Comparison of ENCODE assay signal across 8 cellular contexts in the genomic region with DNA sequence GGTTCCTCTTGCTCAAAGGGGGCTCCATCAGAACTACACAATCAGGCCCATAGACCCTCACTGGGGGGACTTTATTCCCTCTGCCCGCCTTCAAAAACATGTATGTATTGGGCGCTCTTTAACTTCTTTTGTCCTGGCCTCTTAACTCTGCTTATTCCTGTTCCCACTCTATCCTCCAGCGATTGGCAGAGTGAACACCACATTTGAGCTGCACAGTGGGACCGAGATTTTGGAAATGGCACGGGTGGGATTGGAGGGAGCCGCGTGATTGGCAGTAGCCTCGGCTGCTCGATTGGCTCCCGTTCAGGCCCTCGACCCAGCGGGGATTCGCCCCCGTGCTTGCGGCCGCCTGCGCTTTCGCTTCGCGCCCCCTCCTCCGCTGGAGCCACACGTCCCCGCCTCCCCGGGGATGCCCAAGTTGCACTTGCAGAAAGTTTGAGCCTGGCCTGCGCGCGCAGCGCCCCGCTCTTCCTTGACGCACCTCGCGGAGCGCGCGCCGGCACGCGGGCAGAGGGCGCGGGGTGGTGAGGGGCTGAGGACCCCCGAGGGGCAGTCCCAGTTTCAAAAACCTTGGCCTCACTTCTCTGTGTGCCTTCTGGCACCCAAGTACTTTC. TPM values are rescaled to one million over a fixed set of nuclear protein-coding genes. Genes with fewer than 3 reads are reported as not detected.
DNase-seq lines count a peak whose midpoint lies in the region; ATAC-seq and TF ChIP-seq lines count a peak whose summit lies in the region.

TSS of gene ZIC5 (minus strand) at position 192 of the 614 bp plus-strand sequence. CDS start at position 28, 164 bp downstream.

- H3K4me3 Mint-ChIP-seq in neural crest cell, result peak within 1 kb of the TSS; percentile 89

- H3K27me3 ChIP-seq in brain microvascular endothelial cell (replicated peaks), result peaks cover 16% of the 10 kb centered on the region

- H3K36me3 ChIP-seq in brain microvascular endothelial cell (replicated peaks), result no peaks in the 10 kb centered on the region

- H3K27ac Mint-ChIP-seq in neural crest cell (ENCODE audit: unreplicated experiment), result no peak within 1 kb of the TSS

- in situ Hi-C loops in brain microvascular endothelial cell (cut with HindIII; ENCODE audit: low pct_ligation_motif_present, low sequenced_read_pairs), result no loop called here

- H3K4me3 ChIP-seq in NB4 (ENCODE audit: low read depth, low read length), result peak within 1 kb of the TSS; percentile 38
- peak within 1 kb of the TSS; percentile 34 for H3K4me3 ChIP-seq in brain microvascular endothelial cell (ENCODE audit: low read depth, low read length)

- H3K9me3 Mint-ChIP-seq in neural crest cell, result peaks cover 3% of the 10 kb centered on the region

- TF ChIP-seq CTCF in NB4 (IDR thresholded peaks at IDR 0.05; ENCODE audit: low read depth, low read length) (no peak), brain microvascular endothelial cell (IDR thresholded peaks at IDR 0.05; ENCODE audit: low read depth, low read length, missing control alignments) (no peak), neural crest cell (conservative IDR thresholded peaks at IDR 0.05) (no peak)

- DNase-seq in DMS79 treated with DMSO at 0.1 percent for 48 hours (lab: John Stamatoyannopoulos, UW), result peak; percentile 96
- no peak for DNase-seq in NB4 (ENCODE audit: low read depth)
- DNase-seq in brain microvascular endothelial cell, result no peak
- peak; percentile 61 for DNase-seq in neural crest cell (ENCODE audit: low read depth, low spot score)
- no peak for DNase-seq in RKO (ENCODE audit: low spot score)
- DNase-seq in stimulated activated CD4-positive, alpha-beta T cell treated with anti-CD3 and anti-CD28 coated beads, Interleukin-1b, Interleukin-23, amount 100 ng/mL, for 48 hours, result no peak

- no peak for TF ChIP-seq POLR2A in NB4 (IDR thresholded peaks at IDR 0.05; ENCODE audit: extremely low read depth, insufficient read length)

- no peak within 1 kb of the TSS for H3K27ac ChIP-seq in brain microvascular endothelial cell

- ATAC-seq in GM19395 (IDR thresholded peaks at IDR 0.05; ENCODE audit: unreplicated experiment) (no peak), GM19452 (IDR thresholded peaks at IDR 0.05; ENCODE audit: unreplicated experiment) (no peak)

- peaks cover 83% of the 10 kb centered on the region for H3K27me3 Mint-ChIP-seq in neural crest cell (ENCODE audit: low read depth)

- peaks cover 25% of the 10 kb centered on the region for H3K4me1 Mint-ChIP-seq in neural crest cell

- peaks cover 8% of the 10 kb centered on the region for H3K36me3 Mint-ChIP-seq in neural crest cell (ENCODE audit: low read depth)

RNA-seq across cellular contexts. Expression of gene ZIC5, which starts in this region (rescaled TPM):
- 6.3 and 6.7 TPM in 2 replicates for total RNA-seq in neural crest cell

Comparison
In these comparisons a context has a peak if more than half of its experiments do, and no peak if none do; other contexts are left out.
1. DNase-seq: peak in DMS79 treated with DMSO at 0.1 percent for 48 hours (single experiment) and neural crest cell (single experiment); none in NB4 (single experiment), brain microvascular endothelial cell (single experiment), RKO (single experiment) and stimulated activated CD4-positive, alpha-beta T cell treated with anti-CD3 and anti-CD28 coated beads, Interleukin-1b, Interleukin-23, amount 100 ng/mL, for 48 hours (single experiment).